ENCODE assay signal across 8 cellular contexts in genomic region chr5:154179846-154180710, GRCh38. TPM values are rescaled to one million over a fixed set of nuclear protein-coding genes. Genes with fewer than 3 reads are reported as not detected.
DNase-seq lines count a peak whose midpoint lies in the region; ATAC-seq lines count a peak whose summit lies in the region.

No MANE protein-coding gene starts in this region.

- no peak overlapping the region for H3K27ac Mint-ChIP-seq in activated T-helper 1 cell treated with anti-CD3 and anti-CD28 coated beads, Interleukin-12 subunit alpha, Interleukin-12 subunit beta, Interleukin-2, Interleukin-4 antibody, amounts not matched to agents 30 ng/mL and 10 ng/mL and 1 ng/mL, durations not matched to agents 14 hours and 24 hours and 36 hours

- H3K36me3 Mint-ChIP-seq in activated T-helper 1 cell treated with anti-CD3 and anti-CD28 coated beads, Interleukin-12 subunit alpha, Interleukin-12 subunit beta, Interleukin-2, Interleukin-4 antibody, amounts not matched to agents 30 ng/mL and 10 ng/mL and 1 ng/mL, durations not matched to agents 14 hours and 24 hours and 36 hours (ENCODE audit: low read depth) = no peaks in the 10 kb centered on the region

- H3K4me3 Mint-ChIP-seq in activated T-helper 1 cell treated with anti-CD3 and anti-CD28 coated beads, Interleukin-12 subunit alpha, Interleukin-12 subunit beta, Interleukin-2, Interleukin-4 antibody, amounts not matched to agents 30 ng/mL and 10 ng/mL and 1 ng/mL, durations not matched to agents 14 hours and 24 hours and 36 hours = no peak overlapping the region

- peaks cover 38% of the 10 kb centered on the region for H3K4me1 Mint-ChIP-seq in activated T-helper 1 cell treated with anti-CD3 and anti-CD28 coated beads, Interleukin-12 subunit alpha, Interleukin-12 subunit beta, Interleukin-2, Interleukin-4 antibody, amounts not matched to agents 30 ng/mL and 10 ng/mL and 1 ng/mL, durations not matched to agents 14 hours and 24 hours and 36 hours (ENCODE audit: low read depth)

- peak; percentile 89 for ATAC-seq in GM19455 (IDR thresholded peaks at IDR 0.05; ENCODE audit: unreplicated experiment)
- ATAC-seq in HG03439 (IDR thresholded peaks at IDR 0.05; ENCODE audit: unreplicated experiment) = peak; percentile 89

- DNase-seq in NOMO-1 (lab: John Stamatoyannopoulos, UW; ENCODE audit: unreplicated experiment in 2 of 2) = peak; percentile 39 to 46
- no peak for DNase-seq in NOMO-1 treated with dmso at 0.1 percent for 144 hours (lab: John Stamatoyannopoulos, UW; ENCODE audit: unreplicated experiment)
- peak; percentile 15 for DNase-seq in NCI-H526 treated with DMSO at 0.1 percent for 48 hours (lab: John Stamatoyannopoulos, UW)
- peak; percentile 25 for DNase-seq in activated T-helper 1 cell treated with anti-CD3 and anti-CD28 coated beads, Interleukin-12 subunit alpha, Interleukin-12 subunit beta, Interleukin-2, Interleukin-4 antibody, amounts not matched to agents 30 ng/mL and 10 ng/mL and 1 ng/mL, durations not matched to agents 14 hours and 24 hours and 36 hours (ENCODE audit: low spot score)
- peak in 26 of 42 donors; percentile 27 to 76 (median 55) for DNase-seq in head of caudate nucleus
- peak; percentile 68 for DNase-seq in renal cortical epithelial cell (ENCODE audit: low read depth)

- no peaks in the 10 kb centered on the region for H3K9me3 Mint-ChIP-seq in activated T-helper 1 cell treated with anti-CD3 and anti-CD28 coated beads, Interleukin-12 subunit alpha, Interleukin-12 subunit beta, Interleukin-2, Interleukin-4 antibody, amounts not matched to agents 30 ng/mL and 10 ng/mL and 1 ng/mL, durations not matched to agents 14 hours and 24 hours and 36 hours

- peaks cover 8% of the 10 kb centered on the region for H3K27me3 Mint-ChIP-seq in activated T-helper 1 cell treated with anti-CD3 and anti-CD28 coated beads, Interleukin-12 subunit alpha, Interleukin-12 subunit beta, Interleukin-2, Interleukin-4 antibody, amounts not matched to agents 30 ng/mL and 10 ng/mL and 1 ng/mL, durations not matched to agents 14 hours and 24 hours and 36 hours (ENCODE audit: insufficient read depth)

- intact Hi-C loops in activated T-helper 1 cell treated with anti-CD3 and anti-CD28 coated beads, Interleukin-12 subunit alpha, Interleukin-12 subunit beta, Interleukin-2, Interleukin-4 antibody, amounts not matched to agents 30 ng/mL and 10 ng/mL and 1 ng/mL, durations not matched to agents 14 hours and 24 hours and 36 hours (cut with micrococcal nuclease) = loop anchor here (1.0 to 2.0 kb wide), 4 partner anchors 57 to 225 kb away; no protein-coding TSS in a partner anchor
- intact Hi-C loops in head of caudate nucleus (cut with DNase I) = loop anchor here (10.0 kb wide), 1 partner anchor 105 kb away; no protein-coding TSS in a partner anchor

RNA-seq across cellular contexts. Expression of gene GALNT10, which starts 10.5 kb away (rescaled TPM):
- total RNA-seq in activated T-helper 1 cell treated with anti-CD3 and anti-CD28 coated beads, Interleukin-12 subunit alpha, Interleukin-12 subunit beta, Interleukin-2, Interleukin-4 antibody, amounts not matched to agents 30 ng/mL and 10 ng/mL and 1 ng/mL, durations not matched to agents 14 hours and 24 hours and 36 hours = 51.1 and 55.6 TPM in 2 replicates
- total RNA-seq in renal cortical epithelial cell = 44.8 and 78.5 TPM in 2 replicates
